Comparison of ENCODE assay signal across 14 cellular contexts in the genomic region with DNA sequence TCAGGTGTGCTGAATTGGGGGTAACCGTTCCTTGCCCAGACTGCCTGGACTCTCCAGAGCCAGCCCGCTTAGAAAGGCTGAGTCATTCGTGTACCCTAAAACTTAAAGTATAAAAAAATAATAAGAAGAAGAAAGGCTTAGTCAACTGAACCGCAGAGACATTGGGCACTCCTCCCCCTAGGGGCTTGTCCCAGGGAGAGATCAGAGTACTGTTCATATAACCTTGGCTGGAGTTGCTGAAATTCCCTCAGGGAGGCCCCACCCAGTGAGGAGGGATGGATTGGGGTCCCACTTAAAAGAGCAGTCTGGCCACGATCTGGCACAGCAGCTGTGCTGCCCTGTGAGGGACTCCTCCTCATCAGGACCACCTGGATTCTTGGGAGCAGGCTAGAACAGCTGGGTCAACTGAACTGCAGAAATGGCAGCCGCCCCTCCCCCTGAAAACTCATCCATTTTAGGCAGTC. TPM values are rescaled to one million over a fixed set of nuclear protein-coding genes. Genes with fewer than 3 reads are reported as not detected.
DNase-seq lines count a peak whose midpoint lies in the region; ATAC-seq and TF ChIP-seq lines count a peak whose summit lies in the region.
"Had no signal": no experiment of that assay in that cellular context is flagged by ENCODE, and none has a peak within 500 bp of the region (broad histone marks: within the 10 kb centered on the region; RNA-seq: fewer than 3 reads in every experiment).

No MANE protein-coding gene starts in this region.

- peaks cover 62% of the 10 kb centered on the region for H3K36me3 Mint-ChIP-seq in activated T-cell treated with anti-CD3 and anti-CD28 coated beads, Interleukin-2, amount 50 U/mL, for 24 hours (ENCODE audit: low read depth)
- peaks cover 47% of the 10 kb centered on the region for H3K36me3 Mint-ChIP-seq in nephron progenitor cell (ENCODE audit: low read depth)

- peaks cover 80% of the 10 kb centered on the region for H3K4me1 Mint-ChIP-seq in activated T-cell treated with anti-CD3 and anti-CD28 coated beads, Interleukin-2, amount 50 U/mL, for 24 hours (ENCODE audit: low read depth)
- H3K4me1 Mint-ChIP-seq in nephron progenitor cell, result no peaks in the 10 kb centered on the region
- H3K4me1 Mint-ChIP-seq: mesothelial cell of epicardium had no signal

- H2BK12ac ChIP-seq in trophoblast cell (ENCODE audit: low read length), result no peak overlapping the region

- WGBS in trophoblast cell (ENCODE audit: extremely low coverage, insufficient coverage, insufficient read length), result no CpG with 5 or more reads among the region's 6 CpGs

- H3K14ac ChIP-seq in trophoblast cell (ENCODE audit: low read length), result no peak overlapping the region

- no peak overlapping the region for H4K12ac ChIP-seq in trophoblast cell (ENCODE audit: low read depth, low read length)

- H4K91ac ChIP-seq in trophoblast cell (ENCODE audit: low read depth, low read length), result no peak overlapping the region

- H3K79me1 ChIP-seq in trophoblast cell (ENCODE audit: low read length), result no peaks in the 10 kb centered on the region

- DNase-seq in activated T-cell treated with anti-CD3 and anti-CD28 coated beads, Interleukin-2, amount 50 U/mL, for 24 hours, result no peak
- DNase-seq in activated T-cell treated with anti-CD3 and anti-CD28 coated beads, Interleukin-2, amount 50 U/mL, for 48 hours, result no peak
- DNase-seq in NCI-H524 treated with DMSO at 0.1 percent for 48 hours (lab: John Stamatoyannopoulos, UW) (peak; percentile 39), trophoblast cell (no peak), DMS53 (lab: John Stamatoyannopoulos, UW) (no peak), nephron progenitor cell (no peak)
- DNase-seq: activated CD4-positive, alpha-beta T cell treated with anti-CD3 and anti-CD28 coated beads, Interleukin-2, amount 50 U/mL, for 1 hour; NCI-H2227 treated with DMSO at 0.1 percent for 48 hours; PC-9; uterus had no signal

- H3K4me3 Mint-ChIP-seq in activated T-cell treated with anti-CD3 and anti-CD28 coated beads, Interleukin-2, amount 50 U/mL, for 24 hours, result no peak overlapping the region
- H3K4me3 Mint-ChIP-seq in nephron progenitor cell, result no peak overlapping the region
- H3K4me3 Mint-ChIP-seq: mesothelial cell of epicardium had no signal

- H2AFZ ChIP-seq in trophoblast cell (ENCODE audit: insufficient read depth, low read length, poor library complexity), result no peak overlapping the region
- H2AFZ ChIP-seq: PC-9 had no signal

- H3K27me3 ChIP-seq in trophoblast cell (ENCODE audit: insufficient read depth, low read length), result no peaks in the 10 kb centered on the region
- H3K27me3 ChIP-seq: uterus had no signal

- H3K27ac Mint-ChIP-seq in activated T-cell treated with anti-CD3 and anti-CD28 coated beads, Interleukin-2, amount 50 U/mL, for 24 hours, result peak overlapping the region; percentile 67
- no peak overlapping the region for H3K27ac Mint-ChIP-seq in nephron progenitor cell
- H3K27ac Mint-ChIP-seq: mesothelial cell of epicardium had no signal

- no peak overlapping the region for H3K9ac ChIP-seq in trophoblast cell (ENCODE audit: low read length)

- no peak for TF ChIP-seq CTCF in nephron progenitor cell (IDR thresholded peaks at IDR 0.05)

- no peaks in the 10 kb centered on the region for H3K27me3 Mint-ChIP-seq in activated T-cell treated with anti-CD3 and anti-CD28 coated beads, Interleukin-2, amount 50 U/mL, for 24 hours
- peaks cover 2% of the 10 kb centered on the region for H3K27me3 Mint-ChIP-seq in nephron progenitor cell (ENCODE audit: low read depth, poor library complexity)

- H2BK5ac ChIP-seq in trophoblast cell (ENCODE audit: low read depth, low read length, poor library complexity), result no peak overlapping the region

- H3K79me2 ChIP-seq in trophoblast cell (ENCODE audit: control insufficient read depth, insufficient read depth, low read length, poor library complexity), result no peaks in the 10 kb centered on the region

- no peak overlapping the region for H3K18ac ChIP-seq in trophoblast cell (ENCODE audit: low read length)

- H3K36me3 ChIP-seq in trophoblast cell (ENCODE audit: control insufficient read depth in 1 of 2, insufficient read depth in 2 of 2, low read length in 2 of 2), result no peaks in the 10 kb centered on the region
- H3K36me3 ChIP-seq: uterus had no signal

- no peaks in the 10 kb centered on the region for H3K9me3 ChIP-seq in trophoblast cell (ENCODE audit: insufficient read depth, low read depth, low read length)
- H3K9me3 ChIP-seq: uterus had no signal

- peaks cover 9% of the 10 kb centered on the region for H3K9me3 Mint-ChIP-seq in activated T-cell treated with anti-CD3 and anti-CD28 coated beads, Interleukin-2, amount 50 U/mL, for 24 hours
- H3K9me3 Mint-ChIP-seq in nephron progenitor cell, result peaks cover 44% of the 10 kb centered on the region

- no peaks in the 10 kb centered on the region for H3K4me1 ChIP-seq in trophoblast cell (ENCODE audit: control insufficient read depth in 1 of 2, insufficient read depth in 2 of 2, low read length in 2 of 2)
- H3K4me1 ChIP-seq: uterus had no signal

- no peak overlapping the region for H3K27ac ChIP-seq in trophoblast cell (ENCODE audit: low read depth, low read length)
- H3K27ac ChIP-seq: coronary artery, PC-9, uterus had no signal

- ATAC-seq in GM18868 (IDR thresholded peaks at IDR 0.05; ENCODE audit: unreplicated experiment) (peak; percentile 90), GM18520 (IDR thresholded peaks at IDR 0.05; ENCODE audit: unreplicated experiment) (no peak)

- no peak overlapping the region for H4K8ac ChIP-seq in trophoblast cell (ENCODE audit: low read depth, low read length)

- no peak overlapping the region for H3K4me2 ChIP-seq in trophoblast cell (ENCODE audit: low read length)
- H3K4me2 ChIP-seq: PC-9 had no signal

- H2AK5ac ChIP-seq in trophoblast cell (ENCODE audit: low read length), result no peak overlapping the region

- H3K4ac ChIP-seq in trophoblast cell (ENCODE audit: low read depth, low read length), result peak overlapping the region; percentile 39

- no peak overlapping the region for H2BK120ac ChIP-seq in trophoblast cell (ENCODE audit: insufficient read depth, low read length, poor library complexity)

- no peak overlapping the region for H3K23ac ChIP-seq in trophoblast cell (ENCODE audit: low read length)

- H3K4me3 ChIP-seq in trophoblast cell (ENCODE audit: low read depth, low read length), result no peak overlapping the region
- H3K4me3 ChIP-seq: coronary artery, PC-9, uterus had no signal

RNA-seq across cellular contexts. Expression of a gene that starts 37.2 kb away (rescaled TPM):
- polyA plus RNA-seq in trophoblast cell (2013), result 27.7 and 28.0 TPM in 2 replicates
